17 cellular contexts compared by ENCODE assay signal in the genomic region with DNA sequence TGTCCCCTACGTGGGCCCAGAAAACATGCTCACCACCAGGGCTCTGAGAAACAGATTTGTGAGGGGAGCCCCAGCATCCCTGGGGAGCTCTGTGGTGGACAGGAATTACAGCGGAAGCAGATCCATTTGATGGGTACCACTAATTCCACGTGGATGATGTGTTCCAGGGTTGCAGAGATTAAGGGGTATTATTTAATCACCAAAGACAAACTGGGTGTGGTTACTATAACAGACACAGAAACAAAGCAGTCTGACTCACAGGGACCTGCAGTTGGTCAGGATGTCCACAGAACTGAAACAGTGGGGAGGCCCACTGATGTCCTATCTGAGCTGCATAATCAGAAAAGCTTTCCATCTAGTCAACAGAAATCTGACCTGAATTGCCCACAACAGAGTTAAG.
DNase-seq lines count a peak whose midpoint lies in the region; ATAC-seq and TF ChIP-seq lines count a peak whose summit lies in the region.
"Had no signal": no experiment of that assay in that cellular context is flagged by ENCODE, and none has a peak within 500 bp of the region (broad histone marks: within the 10 kb centered on the region; RNA-seq: fewer than 3 reads in every experiment).

No MANE protein-coding gene starts in this region.

- H3K4me3 ChIP-seq in adipocyte (ENCODE audit: low read length): no peak overlapping the region
- no peak overlapping the region for H3K4me3 ChIP-seq in fibroblast of the aortic adventitia (ENCODE audit: low read depth, low read length)
- no peak overlapping the region for H3K4me3 ChIP-seq in ascending aorta
- H3K4me3 ChIP-seq: Peyer's patch had no signal

- TF ChIP-seq CTCF in fibroblast of the aortic adventitia (IDR thresholded peaks at IDR 0.05; ENCODE audit: insufficient read depth, low read length): no peak
- TF ChIP-seq CTCF in ascending aorta (IDR thresholded peaks at IDR 0.05): no peak

- ATAC-seq in GM18907 (IDR thresholded peaks at IDR 0.05; ENCODE audit: unreplicated experiment) (no peak), GM18498 (IDR thresholded peaks at IDR 0.05; ENCODE audit: unreplicated experiment) (no peak)
- ATAC-seq: HCT116 had no signal

- intact Hi-C loops in ascending aorta (cut with DNase I): loop anchor here (10.0 kb wide), 1 partner anchor 56 kb away; no protein-coding TSS in a partner anchor

- H3K36me3 ChIP-seq in adipocyte (ENCODE audit: control insufficient read depth, insufficient read depth, low read length, severe bottlenecking): no peaks in the 10 kb centered on the region
- no peaks in the 10 kb centered on the region for H3K36me3 ChIP-seq in ascending aorta
- H3K36me3 ChIP-seq: Peyer's patch had no signal

- peak; percentile 40 for DNase-seq in AG08396 (ENCODE audit: low spot score)
- peak; percentile 12 for DNase-seq in HCEC 1CT
- peak; percentile 42 for DNase-seq in adipocyte (ENCODE audit: low read depth)
- peak; percentile 66 for DNase-seq in fibroblast of the aortic adventitia (ENCODE audit: low read depth)
- no peak for DNase-seq in ascending aorta (ENCODE audit: low spot score in 2 of 2)
- no peak for DNase-seq in retina
- DNase-seq: activated CD4-positive, alpha-beta T cell treated with anti-CD3 and anti-CD28 coated beads, Interleukin-2, amount 50 U/mL, for 48 hours; activated naive CD8-positive, alpha-beta T cell treated with anti-CD3 and anti-CD28 coated beads for 36 hours; activated T-cell treated with anti-CD3 and anti-CD28 coated beads, Interleukin-2, amount 50 U/mL, for 72 hours; Calu3; cerebellar nuclear complex; glutamatergic neuron; NCI-H526; Peyer's patch had no signal

- no peaks in the 10 kb centered on the region for H3K27me3 ChIP-seq in adipocyte (replicated peaks; ENCODE audit: control insufficient read depth, insufficient read depth, low read length)
- H3K27me3 ChIP-seq in ascending aorta: no peaks in the 10 kb centered on the region
- H3K27me3 ChIP-seq: Peyer's patch had no signal

- no peaks in the 10 kb centered on the region for H3K9me3 ChIP-seq in adipocyte (ENCODE audit: control insufficient read depth, low read length)
- no peaks in the 10 kb centered on the region for H3K9me3 ChIP-seq in ascending aorta
- H3K9me3 ChIP-seq: Peyer's patch had no signal

- no peak overlapping the region for H3K27ac ChIP-seq in ascending aorta
- H3K27ac ChIP-seq: Peyer's patch had no signal

- no peaks in the 10 kb centered on the region for H3K4me1 ChIP-seq in adipocyte (ENCODE audit: control insufficient read depth, insufficient read depth, low read length)
- no peaks in the 10 kb centered on the region for H3K4me1 ChIP-seq in ascending aorta
- H3K4me1 ChIP-seq: Peyer's patch had no signal

- H3K9ac ChIP-seq in adipocyte (ENCODE audit: low read length): no peak overlapping the region

Comparison
In these comparisons a context has a peak if more than half of its experiments do, and no peak if none do; other contexts are left out.
1. DNase-seq: peak in AG08396 (single experiment), HCEC 1CT (single experiment), adipocyte (single experiment) and fibroblast of the aortic adventitia (single experiment); none in ascending aorta (0 of 2) and retina (single experiment).